ENCODE assay signal across 8 cellular contexts in the genomic region with DNA sequence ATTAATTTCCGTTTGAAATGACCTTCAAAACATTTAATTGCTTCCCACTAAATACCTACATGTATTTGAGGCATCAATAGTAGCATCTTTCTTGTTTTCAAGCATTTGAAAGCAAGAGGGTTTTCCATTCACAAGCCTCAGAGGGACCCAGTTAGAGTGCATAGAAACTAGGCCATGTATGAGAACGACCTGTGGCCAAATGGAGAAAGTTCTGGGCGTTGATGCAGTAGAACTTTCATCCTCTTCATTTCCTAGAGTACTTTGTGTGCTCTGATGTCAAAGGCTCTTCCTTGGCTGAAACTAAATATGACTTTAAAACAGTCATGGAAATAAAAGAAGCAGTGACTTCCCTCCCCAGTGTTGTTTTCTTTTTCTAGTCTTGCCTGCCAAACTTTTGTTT. TPM values are rescaled to one million over a fixed set of nuclear protein-coding genes. Genes with fewer than 3 reads are reported as not detected.
DNase-seq lines count a peak whose midpoint lies in the region; ATAC-seq and TF ChIP-seq lines count a peak whose summit lies in the region.

No MANE protein-coding gene starts in this region.

- no peak for ATAC-seq in WTC11
- ATAC-seq in GM21576 (IDR thresholded peaks at IDR 0.05; ENCODE audit: unreplicated experiment) = no peak
- ATAC-seq in GM18517 (IDR thresholded peaks at IDR 0.05; ENCODE audit: unreplicated experiment) = no peak
- ATAC-seq in HG02759 (IDR thresholded peaks at IDR 0.05; ENCODE audit: unreplicated experiment) = no peak

- peaks cover 7 to 45% (median 27%) of the 10 kb centered on the region in 4 donors for H3K4me1 ChIP-seq in stomach

- H3K4me1 Mint-ChIP-seq in WTC11 (peaks cover 27% of the 10 kb centered on the region), immature natural killer cell (peaks cover 48 to 52% of the 10 kb centered on the region in 2 donors)

- POLR2A ChIA-PET in WTC11 (lab: Charles Lee) = no interaction called here

- H3K27me3 Mint-ChIP-seq in WTC11 (ENCODE audit: low read depth) = peaks cover 6% of the 10 kb centered on the region
- peaks cover 2 to 7% (median 3%) of the 10 kb centered on the region in 3 donors for H3K27me3 Mint-ChIP-seq in immature natural killer cell (ENCODE audit: low read depth in 3 of 3)

- peak; percentile 10 for DNase-seq in NCI-H748 (lab: John Stamatoyannopoulos, UW; ENCODE audit: unreplicated experiment)
- DNase-seq in NCI-H748 treated with DMSO at 0.1 percent for 48 hours (lab: John Stamatoyannopoulos, UW) = no peak
- DNase-seq in WTC11 (ENCODE audit: low spot score) = no peak
- DNase-seq in immature natural killer cell = peak in 2 of 3 donors; percentile 15 to 38
- DNase-seq in stomach = no peak

- TF ChIP-seq POLR2A in stomach (IDR thresholded peaks at IDR 0.05) = no peak

- H3K36me3 ChIP-seq in stomach = peaks cover 0 to 4% (median 0%) of the 10 kb centered on the region in 4 donors

- CTCF ChIA-PET in WTC11 (lab: Charles Lee) = interaction anchor here (0.7 to 2.2 kb wide), 5 partner anchors 18 to 270 kb away, joined by 3 to 14 read pairs (median 4); no protein-coding TSS in a partner anchor

- 40 to 68% (median 67%) methylated on average over 3 of the region's 3 CpGs for WGBS in stomach, 5 donors

- no peak for TF ChIP-seq CTCF in WTC11 (IDR thresholded peaks at IDR 0.05)
- no peak for TF ChIP-seq CTCF in stomach (IDR thresholded peaks at IDR 0.05)

- H3K27ac ChIP-seq in stomach = peak overlapping the region in 4 of 5 donors; percentile 90 to 99 (median 96)

- H3K27ac Mint-ChIP-seq in WTC11 = no peak overlapping the region
- peak overlapping the region; percentile 96 to 99 (median 98) for H3K27ac Mint-ChIP-seq in immature natural killer cell

- no peaks in the 10 kb centered on the region for H3K27me3 ChIP-seq in stomach

- intact Hi-C loops in stomach (cut with DNase I; ENCODE audit: low total_unique reads) = loop anchor here (10.0 kb wide), 1 partner anchor 71 kb away; the partner anchor contains the start of gene PCNX4

- H3K36me3 Mint-ChIP-seq in WTC11 (no peaks in the 10 kb centered on the region), immature natural killer cell (peaks cover 0 to 6% (median 3%) of the 10 kb centered on the region in 3 donors)

- H3K4me3 ChIP-seq in stomach = no peak overlapping the region

- H3K9me3 ChIP-seq in stomach = no peaks in the 10 kb centered on the region

- H3K9me3 Mint-ChIP-seq in WTC11 (peaks cover 5% of the 10 kb centered on the region), immature natural killer cell (no peaks in the 10 kb centered on the region)

- no peak for TF ChIP-seq EP300 in stomach (IDR thresholded peaks at IDR 0.05)

- peak overlapping the region; percentile 65 for H3K4me3 Mint-ChIP-seq in WTC11
- peak overlapping the region; percentile 81 to 100 (median 85) for H3K4me3 Mint-ChIP-seq in immature natural killer cell

TF ChIP-seq in WTC11, 78 proteins besides CTCF, POLR2A, EP300 and RAD21:
- TF ChIP-seq IRF2 (CRISPR knock-in tag; IDR thresholded peaks at IDR 0.05; ENCODE audit: borderline replicate concordance, low read depth) (no peak), TEAD4 (CRISPR knock-in tag; IDR thresholded peaks at IDR 0.05) (no peak), SOX15 (CRISPR knock-in tag; IDR thresholded peaks at IDR 0.05) (no peak), FOXP1 (CRISPR knock-in tag; IDR thresholded peaks at IDR 0.05; ENCODE audit: borderline replicate concordance) (no peak), AR (CRISPR knock-in tag; IDR thresholded peaks at IDR 0.05) (no peak), CBFB (CRISPR knock-in tag; IDR thresholded peaks at IDR 0.05; ENCODE audit: low read depth) (no peak), SMAD4 (CRISPR knock-in tag; IDR thresholded peaks at IDR 0.05) (no peak), NFE2L1 (CRISPR knock-in tag; IDR thresholded peaks at IDR 0.05) (no peak), MXD4 (CRISPR knock-in tag; IDR thresholded peaks at IDR 0.05; ENCODE audit: borderline replicate concordance) (no peak)
- TF ChIP-seq, protein P1, sequence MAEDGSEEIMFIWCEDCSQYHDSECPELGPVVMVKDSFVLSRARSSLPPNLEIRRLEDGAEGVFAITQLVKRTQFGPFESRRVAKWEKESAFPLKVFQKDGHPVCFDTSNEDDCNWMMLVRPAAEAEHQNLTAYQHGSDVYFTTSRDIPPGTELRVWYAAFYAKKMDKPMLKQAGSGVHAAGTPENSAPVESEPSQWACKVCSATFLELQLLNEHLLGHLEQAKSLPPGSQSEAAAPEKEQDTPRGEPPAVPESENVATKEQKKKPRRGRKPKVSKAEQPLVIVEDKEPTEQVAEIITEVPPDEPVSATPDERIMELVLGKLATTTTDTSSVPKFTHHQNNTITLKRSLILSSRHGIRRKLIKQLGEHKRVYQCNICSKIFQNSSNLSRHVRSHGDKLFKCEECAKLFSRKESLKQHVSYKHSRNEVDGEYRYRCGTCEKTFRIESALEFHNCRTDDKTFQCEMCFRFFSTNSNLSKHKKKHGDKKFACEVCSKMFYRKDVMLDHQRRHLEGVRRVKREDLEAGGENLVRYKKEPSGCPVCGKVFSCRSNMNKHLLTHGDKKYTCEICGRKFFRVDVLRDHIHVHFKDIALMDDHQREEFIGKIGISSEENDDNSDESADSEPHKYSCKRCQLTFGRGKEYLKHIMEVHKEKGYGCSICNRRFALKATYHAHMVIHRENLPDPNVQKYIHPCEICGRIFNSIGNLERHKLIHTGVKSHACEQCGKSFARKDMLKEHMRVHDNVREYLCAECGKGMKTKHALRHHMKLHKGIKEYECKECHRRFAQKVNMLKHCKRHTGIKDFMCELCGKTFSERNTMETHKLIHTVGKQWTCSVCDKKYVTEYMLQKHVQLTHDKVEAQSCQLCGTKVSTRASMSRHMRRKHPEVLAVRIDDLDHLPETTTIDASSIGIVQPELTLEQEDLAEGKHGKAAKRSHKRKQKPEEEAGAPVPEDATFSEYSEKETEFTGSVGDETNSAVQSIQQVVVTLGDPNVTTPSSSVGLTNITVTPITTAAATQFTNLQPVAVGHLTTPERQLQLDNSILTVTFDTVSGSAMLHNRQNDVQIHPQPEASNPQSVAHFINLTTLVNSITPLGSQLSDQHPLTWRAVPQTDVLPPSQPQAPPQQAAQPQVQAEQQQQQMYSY (CRISPR knock-in tag; IDR thresholded peaks at IDR 0.05) = no peak
- TF ChIP-seq, protein P2, sequence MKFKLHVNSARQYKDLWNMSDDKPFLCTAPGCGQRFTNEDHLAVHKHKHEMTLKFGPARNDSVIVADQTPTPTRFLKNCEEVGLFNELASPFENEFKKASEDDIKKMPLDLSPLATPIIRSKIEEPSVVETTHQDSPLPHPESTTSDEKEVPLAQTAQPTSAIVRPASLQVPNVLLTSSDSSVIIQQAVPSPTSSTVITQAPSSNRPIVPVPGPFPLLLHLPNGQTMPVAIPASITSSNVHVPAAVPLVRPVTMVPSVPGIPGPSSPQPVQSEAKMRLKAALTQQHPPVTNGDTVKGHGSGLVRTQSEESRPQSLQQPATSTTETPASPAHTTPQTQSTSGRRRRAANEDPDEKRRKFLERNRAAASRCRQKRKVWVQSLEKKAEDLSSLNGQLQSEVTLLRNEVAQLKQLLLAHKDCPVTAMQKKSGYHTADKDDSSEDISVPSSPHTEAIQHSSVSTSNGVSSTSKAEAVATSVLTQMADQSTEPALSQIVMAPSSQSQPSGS (CRISPR knock-in tag; IDR thresholded peaks at IDR 0.05; ENCODE audit: borderline replicate concordance, low read depth) = no peak

RNA-seq across cellular contexts. Expression of gene DHRS7, which starts 0.9 kb away (rescaled TPM):
- total RNA-seq in WTC11 (2021) (39.9 to 45.2 TPM (median 45.1 TPM) in 3 replicates), stomach (100 to 1,000 TPM in 4 of 5 donors, 10 to 100 TPM in 1; 60.7 to 322 (median 158) TPM)
- polyA plus RNA-seq in immature natural killer cell (100 to 1,000 TPM; 415 to 674 (median 485) TPM), stomach (10 to 100 TPM; 26.6 to 45.9 (median 38.9) TPM)

Comparison
In these comparisons a context has a peak if more than half of its experiments do, and no peak if none do; other contexts are left out.
1. DNase-seq: peak in NCI-H748 (single experiment) and immature natural killer cell (2 of 3); none in NCI-H748 treated with DMSO at 0.1 percent for 48 hours (single experiment), WTC11 (single experiment) and stomach (single experiment).